36 cellular contexts compared by ENCODE assay signal in genomic region chr10:2955064-2955463, GRCh38.
"Had no signal": no experiment of that assay in that cellular context is flagged by ENCODE, and none has a peak within 500 bp of the region (broad histone marks: within the 10 kb centered on the region; RNA-seq: fewer than 3 reads in every experiment).

No MANE protein-coding gene starts in this region.

- H3K9me3 ChIP-seq: MG63 had no signal

- H3K4me3 ChIP-seq: MG63 had no signal

- DNase-seq: Karpas-422, Kasumi-1, MG63, MM.1S, MV-4-11, NCI-H1048, NCI-H1092, NCI-H1092 treated with DMSO at 0.1 percent for 48 hours, NCI-H1105, NCI-H1105 treated with DMSO at 0.1 percent for 48 hours, NCI-H1417, NCI-H1417 treated with DMSO at 0.1 percent for 48 hours, NCI-H1436, NCI-H1436 treated with DMSO at 0.1 percent for 48 hours, NCI-H146, NCI-H1694, NCI-H1694 treated with DMSO at 0.1 percent for 48 hours, NCI-H187, NCI-H187 treated with DMSO at 0.1 percent for 48 hours, NCI-H1930, NCI-H2029, NCI-H2029 treated with DMSO at 0.1 percent for 48 hours, NCI-H2081, NCI-H2081 treated with DMSO at 0.1 percent for 48 hours, NCI-H2107, NCI-H2171, NCI-H2171 treated with DMSO at 0.1 percent for 48 hours, NCI-H2227 treated with DMSO at 0.1 percent for 48 hours, NCI-H226, NCI-H345, NCI-H446, NCI-H446 treated with DMSO at 0.1 percent for 48 hours, NCI-H510A, NCI-H510A treated with DMSO at 0.1 percent for 48 hours, NCI-H524, NCI-H524 treated with DMSO at 0.1 percent for 48 hours had no signal

- H3K36me3 ChIP-seq: MG63 had no signal
